23 cellular contexts compared by ENCODE assay signal in genomic region chr9:71744754-71745521, GRCh38. TPM values are rescaled to one million over a fixed set of nuclear protein-coding genes. Genes with fewer than 3 reads are reported as not detected.
A peak's percentile ranks its signal among the peaks of the same experiment; 100 is the strongest.
DNase-seq lines count a peak whose midpoint lies in the region; ATAC-seq and TF ChIP-seq lines count a peak whose summit lies in the region.
"Had no signal": no experiment of that assay in that cellular context is flagged by ENCODE, and none has a peak within 500 bp of the region (broad histone marks: within the 10 kb centered on the region; RNA-seq: fewer than 3 reads in every experiment).

No MANE protein-coding gene starts in this region.

- TF ChIP-seq CTCF in tibial nerve (IDR thresholded peaks at IDR 0.05), result no peak
- no peak for TF ChIP-seq CTCF in transverse colon (IDR thresholded peaks at IDR 0.05)

- H3K4me1 ChIP-seq in tibial nerve (peaks cover 0 to 54% (median 2%) of the 10 kb centered on the region in 4 donors), transverse colon (peaks cover 5 to 52% (median 26%) of the 10 kb centered on the region in 4 donors)
- H3K4me1 ChIP-seq: BE2C, HAP-1 had no signal

- WGBS in tibial nerve, 2 donors, result 90 to 95% methylated on average over 16 of the region's 16 CpGs
- 94 to 100% methylated on average over 7 to 16 of the region's 16 CpGs for WGBS in transverse colon (ENCODE audit: low coverage in 1 of 2), 2 donors

- H3K27ac Mint-ChIP-seq in activated naive CD4-positive, alpha-beta T cell treated with anti-CD3 and anti-CD28 coated beads, Interleukin-2, amount 50 U/mL, for 72 hours, result peak overlapping the region; percentile 41 to 72
- H3K27ac Mint-ChIP-seq: activated naive CD4-positive, alpha-beta T cell treated with anti-CD3 and anti-CD28 coated beads, Interleukin-2, amount 10 ng/mL, durations not matched to agents 7 days and 5 days; stimulated activated naive B cell treated with anti-CD40 and anti-IgM and Interleukin-4, amounts not matched to agents 10 μg/mL and 1 μg/mL and 100 μg/mL, for 72 hours had no signal

- intact Hi-C loops in transverse colon (cut with DNase I; ENCODE audit: low total_unique reads), result no loop called here

- TF ChIP-seq POLR2A in tibial nerve (IDR thresholded peaks at IDR 0.05) (no peak), transverse colon (IDR thresholded peaks at IDR 0.05) (no peak)

- TF ChIP-seq EP300 in tibial nerve (IDR thresholded peaks at IDR 0.05), result peak in 1 of 2 donors; percentile 22
- no peak for TF ChIP-seq EP300 in transverse colon (IDR thresholded peaks at IDR 0.05; ENCODE audit: low read depth)

- H3K27ac ChIP-seq in tibial nerve, result peak overlapping the region in 3 of 4 donors; percentile 1 to 79 (median 30)
- no peak overlapping the region for H3K27ac ChIP-seq in transverse colon

- in situ Hi-C loops in SK-MEL-5 (cut with HindIII; ENCODE audit: low pct_unique_long_range_greater_than_20kb, low sequenced_read_pairs) (no loop called here), transverse colon (cut with MboI; ENCODE audit: low pct_ligation_motif_present in 1 of 4, low pct_unique_long_range_greater_than_20kb in 1 of 4, low sequenced_read_pairs in 3 of 4) (loop anchor here in 1 of 4 donors (10.0 kb wide), 1 partner anchor 60 kb away; no protein-coding TSS in a partner anchor)

- no peak for DNase-seq in activated naive CD4-positive, alpha-beta T cell treated with anti-CD3 and anti-CD28 coated beads, Interleukin-2, amount 50 U/mL, for 72 hours (ENCODE audit: low spot score in 2 of 2)
- no peak for DNase-seq in activated naive CD4-positive, alpha-beta T cell treated with Interleukin-2 at 50 U/mL for 16 hours
- DNase-seq in SK-MEL-5 (ENCODE audit: low read depth, low spot score) (peak; percentile 41), iPS-NIHi7 (ENCODE audit: extremely low spot score) (peak; percentile 47), tibial nerve (ENCODE audit: low spot score in 2 of 2) (no peak), SHP77 treated with DMSO at 0.1 percent for 48 hours (lab: John Stamatoyannopoulos, UW) (no peak), transverse colon (no peak), GDM1 (lab: John Stamatoyannopoulos, UW) (no peak)
- DNase-seq: activated CD8-positive, alpha-beta memory T cell treated with anti-CD3 and anti-CD28 coated beads for 24 hours; activated naive CD4-positive, alpha-beta T cell treated with anti-CD3 and anti-CD28 coated beads, Interleukin-2, amount 10 ng/mL, durations not matched to agents 7 days and 5 days; activated T-cell treated with anti-CD3 and anti-CD28 coated beads, Interleukin-2, amount 50 U/mL, for 48 hours; anterior cingulate cortex; BE2C; immature natural killer cell; left ventricle myocardium superior; NCI-H1694 treated with DMSO at 0.1 percent for 48 hours; NCI-H2227 treated with DMSO at 0.1 percent for 48 hours; NCI-H748 treated with DMSO at 0.1 percent for 48 hours; small intestine; stimulated activated CD4-positive, alpha-beta T cell treated with anti-CD3 and anti-CD28 coated beads, Interleukin-2, amount 100 ng/mL, for 48 hours; stimulated activated naive B cell treated with anti-CD40 and anti-IgM and Interleukin-4, amounts not matched to agents 10 μg/mL and 1 μg/mL and 100 μg/mL, for 72 hours; T-helper 9 cell had no signal

- H3K9me3 ChIP-seq in tibial nerve (no peaks in the 10 kb centered on the region), transverse colon (no peaks in the 10 kb centered on the region)
- H3K9me3 ChIP-seq: BE2C, HAP-1 had no signal

- no peak for ATAC-seq in activated naive CD4-positive, alpha-beta T cell treated with anti-CD3 and anti-CD28 coated beads, Interleukin-2, amount 50 U/mL, for 72 hours
- ATAC-seq: left ventricle myocardium superior; stimulated activated naive B cell treated with anti-CD40 and anti-IgM and Interleukin-4, amounts not matched to agents 10 μg/mL and 1 μg/mL and 100 μg/mL, for 72 hours had no signal

- H3K36me3 ChIP-seq in tibial nerve (peaks cover 0 to 24% (median 0%) of the 10 kb centered on the region in 3 donors), transverse colon (peaks cover 0 to 27% (median 7%) of the 10 kb centered on the region in 4 donors)
- H3K36me3 ChIP-seq: BE2C had no signal

- no peak overlapping the region for H3K4me3 ChIP-seq in tibial nerve
- no peak overlapping the region for H3K4me3 ChIP-seq in transverse colon
- H3K4me3 ChIP-seq: HAP-1 had no signal

- H3K9me3 Mint-ChIP-seq in activated naive CD4-positive, alpha-beta T cell treated with anti-CD3 and anti-CD28 coated beads, Interleukin-2, amount 50 U/mL, for 72 hours, result no peaks in the 10 kb centered on the region
- H3K9me3 Mint-ChIP-seq: activated naive CD4-positive, alpha-beta T cell treated with anti-CD3 and anti-CD28 coated beads, Interleukin-2, amount 10 ng/mL, durations not matched to agents 7 days and 5 days; immature natural killer cell; stimulated activated naive B cell treated with anti-CD40 and anti-IgM and Interleukin-4, amounts not matched to agents 10 μg/mL and 1 μg/mL and 100 μg/mL, for 72 hours had no signal

- H3K27me3 ChIP-seq in tibial nerve (no peaks in the 10 kb centered on the region), transverse colon (no peaks in the 10 kb centered on the region)
- H3K27me3 ChIP-seq: BE2C had no signal

- peaks cover 20 to 62% of the 10 kb centered on the region in 2 donors for H3K36me3 Mint-ChIP-seq in activated naive CD4-positive, alpha-beta T cell treated with anti-CD3 and anti-CD28 coated beads, Interleukin-2, amount 50 U/mL, for 72 hours

RNA-seq across cellular contexts. Expression of gene CEMIP2, which starts 23.4 kb away (rescaled TPM):
- 10 to 100 TPM; 48.8 to 66.5 TPM for total RNA-seq in activated naive CD4-positive, alpha-beta T cell treated with anti-CD3 and anti-CD28 coated beads, Interleukin-2, amount 50 U/mL, for 72 hours
- 98.8 and 100 TPM in 2 replicates for total RNA-seq in SK-MEL-5 (2014; rRNA removed; shearing (Covaris generic))
- polyA plus RNA-seq in SK-MEL-5 (2015; cell fraction: cytosol; rRNA removed), result 356 and 366 TPM in 2 replicates
- 138 and 145 TPM in 2 replicates for polyA plus RNA-seq in SK-MEL-5 (2015; cell fraction: nucleus; rRNA removed)
- 100 to 1,000 TPM; 107 to 126 (median 118) TPM for total RNA-seq in tibial nerve
- total RNA-seq in transverse colon, result 100 to 1,000 TPM in 3 of 4 donors, 10 to 100 TPM in 1; 56.3 to 352 (median 236) TPM

Comparison
In these comparisons a context has a peak if more than half of its experiments do, and no peak if none do; other contexts are left out.
1. DNase-seq: peak in SK-MEL-5 (single experiment) and iPS-NIHi7 (single experiment); none in activated naive CD4-positive, alpha-beta T cell treated with anti-CD3 and anti-CD28 coated beads, Interleukin-2, amount 50 U/mL, for 72 hours (0 of 2), activated naive CD4-positive, alpha-beta T cell treated with Interleukin-2 at 50 U/mL for 16 hours (single experiment), tibial nerve (0 of 2), SHP77 treated with DMSO at 0.1 percent for 48 hours (single experiment), transverse colon (single experiment) and GDM1 (single experiment).
2. H3K27ac ChIP-seq: peak in tibial nerve (3 of 4); none in transverse colon (0 of 4).